16 cellular contexts compared by ENCODE assay signal in the genomic region with DNA sequence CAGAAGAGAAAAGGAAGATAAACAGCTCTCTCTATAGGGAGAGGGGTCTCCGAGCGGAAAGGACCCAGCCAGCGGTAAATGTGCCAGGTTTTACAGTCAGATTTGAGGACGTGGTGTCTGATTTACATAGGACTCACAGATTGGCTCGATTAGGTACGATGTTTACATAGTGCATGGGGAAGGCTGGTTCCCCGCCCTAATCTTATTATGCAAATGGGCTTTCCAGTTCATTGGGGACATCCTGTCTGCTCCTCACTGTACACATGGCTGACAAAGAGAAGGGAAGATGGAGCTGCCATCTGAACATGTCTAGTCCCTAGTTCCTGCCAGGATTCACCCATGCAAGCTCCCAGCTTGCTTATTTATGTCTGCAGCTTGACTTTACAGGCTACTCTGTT.
DNase-seq lines count a peak whose midpoint lies in the region; ATAC-seq, FAIRE-seq and TF ChIP-seq lines count a peak whose summit lies in the region.
"Had no signal": no experiment of that assay in that cellular context is flagged by ENCODE, and none has a peak within 500 bp of the region (broad histone marks: within the 10 kb centered on the region; RNA-seq: fewer than 3 reads in every experiment).

No MANE protein-coding gene starts in this region.

- TF ChIP-seq POLR2A in K562 (conservative IDR thresholded peaks at IDR 0.05) (no peak), HepG2 (IDR thresholded peaks at IDR 0.05; ENCODE audit: insufficient read depth in 1 of 2, low read depth in 2 of 2, low read length in 2 of 2) (no peak)

- H3K4me3 ChIP-seq in K562 (no peak overlapping the region), hepatocyte (no peak overlapping the region), HepG2 (replicated peaks in 1 of 3; ENCODE audit: insufficient read depth in 1 of 3, low read depth in 2 of 3, low read length in 3 of 3) (no peak overlapping the region)
- H3K4me3 ChIP-seq: GM12878, heart left ventricle had no signal

- H3K79me2 ChIP-seq in K562 (ENCODE audit: control insufficient read depth, insufficient read depth, low read length) = no peaks in the 10 kb centered on the region
- no peaks in the 10 kb centered on the region for H3K79me2 ChIP-seq in hepatocyte
- no peaks in the 10 kb centered on the region for H3K79me2 ChIP-seq in HepG2 (ENCODE audit: insufficient read depth, low read length)

- H3K4me2 ChIP-seq in K562 (ENCODE audit: insufficient read depth, low read length) = peak overlapping the region; percentile 7
- no peak overlapping the region for H3K4me2 ChIP-seq in hepatocyte
- H3K4me2 ChIP-seq in HepG2 (ENCODE audit: low read depth, low read length) = no peak overlapping the region

- H3K36me3 ChIP-seq in K562 (ENCODE audit: control insufficient read depth, insufficient read depth, low read length) (no peaks in the 10 kb centered on the region), hepatocyte (replicated peaks; ENCODE audit: insufficient read depth, low read depth) (no peaks in the 10 kb centered on the region), HepG2 (replicated peaks in 1 of 2; ENCODE audit: control insufficient read depth in 1 of 2, insufficient read depth in 2 of 2, low read length in 2 of 2) (no peaks in the 10 kb centered on the region)
- H3K36me3 ChIP-seq: heart left ventricle had no signal

- no peak overlapping the region for H3K27ac ChIP-seq in K562 (ENCODE audit: extremely low read depth, low read depth, low read length)
- no peak overlapping the region for H3K27ac ChIP-seq in hepatocyte
- no peak overlapping the region for H3K27ac ChIP-seq in HepG2 (ENCODE audit: extremely low read length, insufficient read depth, low read length)
- H3K27ac ChIP-seq: heart left ventricle had no signal

- peaks cover 2 to 6% of the 10 kb centered on the region in 2 experiments; a peak in 1 of 5 replicates for H3K27me3 ChIP-seq in K562 (ENCODE audit: control insufficient read depth in 2 of 2, insufficient read depth in 2 of 2, low read length in 2 of 2)
- H3K27me3 ChIP-seq in hepatocyte = no peaks in the 10 kb centered on the region
- H3K27me3 ChIP-seq in HepG2 (ENCODE audit: control insufficient read depth in 1 of 2, insufficient read depth in 2 of 2, low read length in 2 of 2) = peaks cover 0 to 5% of the 10 kb centered on the region in 2 experiments; a peak in 1 of 5 replicates
- H3K27me3 ChIP-seq: heart left ventricle had no signal

- intact Hi-C loops in K562 (cut with micrococcal nuclease) (loop anchor here (10.0 kb wide), 1 partner anchor 702 kb away; no protein-coding TSS in a partner anchor), HepG2 (cut with micrococcal nuclease; ENCODE audit: unreplicated experiment) (loop anchor here (10.0 kb wide), 1 partner anchor 1352 kb away; no protein-coding TSS in a partner anchor)

- H3K9me1 ChIP-seq in K562 (ENCODE audit: control insufficient read depth, insufficient read depth, low read length) = no peaks in the 10 kb centered on the region

- CTCF ChIA-PET in K562 (lab: Yijun Ruan, JAX; ENCODE audit: low intra/inter-chr PET ratio) (no interaction called here), HepG2 (lab: Yijun Ruan, JAX; ENCODE audit: low intra/inter-chr PET ratio, low total read pairs) (no interaction called here)

- peaks cover 0 to 6% of the 10 kb centered on the region in 2 experiments; a peak in 1 of 5 replicates for H3K4me1 ChIP-seq in K562 (replicated peaks in 1 of 2; ENCODE audit: control insufficient read depth in 2 of 2, insufficient read depth in 2 of 2, low read length in 2 of 2)
- no peaks in the 10 kb centered on the region for H3K4me1 ChIP-seq in hepatocyte (ENCODE audit: insufficient read depth)
- H3K4me1 ChIP-seq in HepG2 (ENCODE audit: insufficient read depth, low read length) = peaks cover 11% of the 10 kb centered on the region

- H2AFZ ChIP-seq in K562 (ENCODE audit: low read depth, low read length) (no peak overlapping the region), hepatocyte (no peak overlapping the region), HepG2 (ENCODE audit: low read length) (no peak overlapping the region)

- POLR2A ChIA-PET in K562 (lab: Yijun Ruan, JAX) = interaction anchor here (0.7 to 2.1 kb wide), 2 partner anchors 9 to 10 kb away, joined by 3 to 8 read pairs; no protein-coding TSS in a partner anchor
- POLR2A ChIA-PET in HepG2 (lab: Yijun Ruan, JAX) = no interaction called here

- in situ Hi-C loops in K562 (cut with MboI) (no loop called here), HepG2 (cut with HindIII; ENCODE audit: extremely low pct_ligation_motif_present, low pct_unique_long_range_greater_than_20kb) (no loop called here)

- TF ChIP-seq EP300 in K562 (IDR thresholded peaks at IDR 0.05; ENCODE audit: low read length) = no peak
- no peak for TF ChIP-seq EP300 in HepG2 (IDR thresholded peaks at IDR 0.05; ENCODE audit: low read depth in 2 of 2, low read length in 2 of 2)
- TF ChIP-seq EP300 in HepG2 (CRISPR knock-in tag; IDR thresholded peaks at IDR 0.05; ENCODE audit: borderline replicate concordance) = no peak

- BruUV-seq in K562 (replicated peaks; lab: Mats Ljungman, UMichigan) (no TSS peak), HepG2 (replicated peaks; lab: Mats Ljungman, UMichigan) (no TSS peak)

- H3K9me3 ChIP-seq in K562 (replicated peaks; ENCODE audit: control insufficient read depth, insufficient read depth, low read depth, low read length) = no peaks in the 10 kb centered on the region
- no peaks in the 10 kb centered on the region for H3K9me3 ChIP-seq in hepatocyte (ENCODE audit: low read depth)
- H3K9me3 ChIP-seq in HepG2 (ENCODE audit: low read length) = no peaks in the 10 kb centered on the region
- H3K9me3 ChIP-seq: heart left ventricle had no signal

- peak; percentile 75 for DNase-seq in D341Med (ENCODE audit: low spot score)
- peak in 2 of 3 experiments; percentile 83 to 90 for DNase-seq in NCI-H1417 (lab: John Stamatoyannopoulos, UW)
- peak; percentile 90 to 97 for DNase-seq in NCI-H524 (lab: John Stamatoyannopoulos, UW)
- DNase-seq in K562 (ENCODE audit: extremely low read depth in 1 of 4, low spot score in 3 of 4) = peak in 1 of 4 experiments; percentile 20
- DNase-seq in hepatocyte (ENCODE audit: low spot score) = no peak
- no peak for DNase-seq in RKO (ENCODE audit: low spot score)
- DNase-seq in germinal center (ENCODE audit: low spot score) = no peak
- no peak for DNase-seq in HepG2 (ENCODE audit: low spot score)
- DNase-seq: activated CD4-positive, CD25-positive, alpha-beta regulatory T cell; activated CD8-positive, alpha-beta memory T cell treated with anti-CD3 and anti-CD28 coated beads for 24 hours; GDM1; heart left ventricle; naive B cell; Right ventricle myocardium superior had no signal

- ATAC-seq in K562 (peak; percentile 75), HepG2 (no peak)
- ATAC-seq: GM12878, heart left ventricle had no signal

- FAIRE-seq in K562 (lab: Jason Lieb, UNC) (no peak), HepG2 (lab: Jason Lieb, UNC) (no peak)
- FAIRE-seq: bronchial epithelial cell, GM12878 had no signal

- H4K20me1 ChIP-seq in K562 (replicated peaks; ENCODE audit: control insufficient read depth, insufficient read depth, low read length) (no peaks in the 10 kb centered on the region), hepatocyte (ENCODE audit: insufficient read depth, poor library complexity, severe bottlenecking) (no peaks in the 10 kb centered on the region), HepG2 (ENCODE audit: insufficient read depth, low read length) (no peaks in the 10 kb centered on the region)

- no peak overlapping the region for H3K9ac ChIP-seq in K562 (ENCODE audit: insufficient read depth in 1 of 2, low read depth in 2 of 2, low read length in 2 of 2)
- H3K9ac ChIP-seq in HepG2 (ENCODE audit: insufficient read depth, low read depth, low read length) = no peak overlapping the region

- 0% methylated on average over 7 of the region's 7 CpGs for WGBS in K562 (ENCODE audit: insufficient coverage, low coverage, missing lambda C conversion rate)
- 82% methylated on average over 7 of the region's 7 CpGs for WGBS in hepatocyte (ENCODE audit: low lambda C conversion rate, missing lambda C conversion rate)
- 43% methylated on average over 7 of the region's 7 CpGs for WGBS in HepG2 (ENCODE audit: low lambda C conversion rate)

- no peak for TF ChIP-seq RAD21 in K562 (CRISPR knock-in tag; conservative IDR thresholded peaks at IDR 0.05 in 1 of 2, IDR thresholded peaks at IDR 0.05 in 1 of 2)
- TF ChIP-seq RAD21 in HepG2 (CRISPR knock-in tag; IDR thresholded peaks at IDR 0.05) = no peak

- TF ChIP-seq CTCF in K562 (IDR thresholded peaks at IDR 0.05 in 2 of 3, conservative IDR thresholded peaks at IDR 0.05 in 1 of 3; ENCODE audit: insufficient read depth in 2 of 3, low read depth in 1 of 3, low read length in 3 of 3) (no peak), hepatocyte (IDR thresholded peaks at IDR 0.05; ENCODE audit: poor library complexity) (no peak), HepG2 (CRISPR knock-in tag; IDR thresholded peaks at IDR 0.05) (no peak)

- no peaks in the 10 kb centered on the region for H3K9me2 ChIP-seq in hepatocyte (replicated peaks; ENCODE audit: insufficient read depth)

TF ChIP-seq in K562, 482 proteins besides CTCF, POLR2A, EP300 and RAD21:
- TF ChIP-seq FOXA3 (CRISPR knock-in tag; conservative IDR thresholded peaks at IDR 0.05 in 1 of 2, IDR thresholded peaks at IDR 0.05 in 1 of 2) = peak in 1 of 2 experiments; percentile 73; a peak in 2 of 4 replicates
- TF ChIP-seq EHMT2 (IDR thresholded peaks at IDR 0.05) = no peak

Comparison
In these comparisons a context has a peak if more than half of its experiments do, and no peak if none do; other contexts are left out.
1. DNase-seq: peak in D341Med (single experiment), NCI-H1417 (2 of 3) and NCI-H524 (2 of 2); none in hepatocyte (single experiment), RKO (single experiment), germinal center (single experiment) and HepG2 (single experiment).